ENCODE assay signal across 8 cellular contexts in genomic region chr20:63628246-63628975, GRCh38. TPM values are rescaled to one million over a fixed set of nuclear protein-coding genes. Genes with fewer than 3 reads are reported as not detected.
DNase-seq lines count a peak whose midpoint lies in the region; ATAC-seq, FAIRE-seq and TF ChIP-seq lines count a peak whose summit lies in the region.

No MANE protein-coding gene starts in this region.

- POLR2A ChIA-PET in A549 (lab: Yijun Ruan, JAX), result no interaction called here

- 0 out of 5 replicates have a peak, but pooled peaks of 1 of the 2 experiments have one; percentile 14 for TF ChIP-seq RAD21 in A549 (conservative IDR thresholded peaks at IDR 0.05 in 1 of 2, IDR thresholded peaks at IDR 0.05 in 1 of 2)

- WGBS in A549 (ENCODE audit: missing lambda C conversion rate), result 13% methylated on average over 17 of the region's 22 CpGs

- peaks cover 9% of the 10 kb centered on the region for H3K4me1 ChIP-seq in A549
- H3K4me1 ChIP-seq in mononuclear cell (ENCODE audit: insufficient read depth, low read length), result peaks cover 54% of the 10 kb centered on the region

- H3K4me3 ChIP-seq in A549 (peak overlapping the region; percentile 97), dorsolateral prefrontal cortex (peak overlapping the region; percentile 34 to 100 (median 97)), mononuclear cell (ENCODE audit: low read length) (peak overlapping the region; percentile 89)

- intact Hi-C loops in dorsolateral prefrontal cortex (cut with DNase I), result loop anchor here (5.0 kb wide), 2 partner anchors 91 to 234 kb away; partner anchors contain the start of genes ABHD16B (in 1 of the 2) and PTK6 (in 1 of the 2)

- DNase-seq in A549 (ENCODE audit: low read depth in 1 of 2, low spot score in 1 of 2), result peak; percentile 89 to 92
- DNase-seq in GM19239 (ENCODE audit: insufficient read length, low spot score), result no peak
- DNase-seq in NCI-H2227 (lab: John Stamatoyannopoulos, UW; ENCODE audit: unreplicated experiment), result peak; percentile 88
- peak; percentile 36 for DNase-seq in activated CD4-positive, alpha-beta T cell treated with anti-CD3 and anti-CD28 coated beads for 1 hour
- DNase-seq in dorsolateral prefrontal cortex, result peak in 1 of 10 donors; percentile 70
- DNase-seq in stimulated activated naive CD4-positive, alpha-beta T cell treated with Interleukin-2 at 50 U/mL for 16 hours (lab: John Stamatoyannopoulos, UW), result peak; percentile 46

- CTCF ChIA-PET in A549 (lab: Yijun Ruan, JAX), result interaction anchor here (1.5 kb wide), 1 partner anchor 236 kb away, joined by 3 read pairs; no protein-coding TSS in a partner anchor

- TF ChIP-seq EP300 in A549 (IDR thresholded peaks at IDR 0.05), result no peak

- H3K27ac ChIP-seq in A549 (peak overlapping the region; percentile 97 to 100), dorsolateral prefrontal cortex (peak overlapping the region in 36 of 59 donors; percentile 19 to 99 (median 62))

- H3K4me2 ChIP-seq in A549, result peak overlapping the region; percentile 99

- H3K9me3 ChIP-seq in A549 (no peaks in the 10 kb centered on the region), mononuclear cell (ENCODE audit: low read depth, low read length) (no peaks in the 10 kb centered on the region)

- peak; percentile 33 for TF ChIP-seq POLR2A in A549 (IDR thresholded peaks at IDR 0.05; ENCODE audit: low read length)

- no peak for TF ChIP-seq CTCF in A549 (IDR thresholded peaks at IDR 0.05)
- TF ChIP-seq CTCF in dorsolateral prefrontal cortex (IDR thresholded peaks at IDR 0.05 in 54 of 56, conservative IDR thresholded peaks at IDR 0.05 in 2 of 56; ENCODE audit: low read depth in 1 of 56, partially characterized antibody in 56 of 56), result no peak

- FAIRE-seq in A549 (lab: Jason Lieb, UNC) (no peak), GM19239 (lab: Jason Lieb, UNC) (peak; percentile 33)

- peak; percentile 79 to 91 for ATAC-seq in A549
- ATAC-seq in HG02973 (IDR thresholded peaks at IDR 0.05; ENCODE audit: unreplicated experiment), result no peak

- H3K27me3 ChIP-seq in dorsolateral prefrontal cortex, result no peaks in the 10 kb centered on the region
- no peaks in the 10 kb centered on the region for H3K27me3 ChIP-seq in mononuclear cell (ENCODE audit: insufficient read depth, low read length)

TF ChIP-seq in A549, 52 proteins besides CTCF, POLR2A, EP300 and RAD21 (continues in another document):
- peak; percentile 76 for TF ChIP-seq HOXB5 (CRISPR knock-in tag; IDR thresholded peaks at IDR 0.05)
- TF ChIP-seq, protein P1, sequence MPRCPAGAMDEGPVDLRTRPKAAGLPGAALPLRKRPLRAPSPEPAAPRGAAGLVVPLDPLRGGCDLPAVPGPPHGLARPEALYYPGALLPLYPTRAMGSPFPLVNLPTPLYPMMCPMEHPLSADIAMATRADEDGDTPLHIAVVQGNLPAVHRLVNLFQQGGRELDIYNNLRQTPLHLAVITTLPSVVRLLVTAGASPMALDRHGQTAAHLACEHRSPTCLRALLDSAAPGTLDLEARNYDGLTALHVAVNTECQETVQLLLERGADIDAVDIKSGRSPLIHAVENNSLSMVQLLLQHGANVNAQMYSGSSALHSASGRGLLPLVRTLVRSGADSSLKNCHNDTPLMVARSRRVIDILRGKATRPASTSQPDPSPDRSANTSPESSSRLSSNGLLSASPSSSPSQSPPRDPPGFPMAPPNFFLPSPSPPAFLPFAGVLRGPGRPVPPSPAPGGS (IDR thresholded peaks at IDR 0.05), result peak; percentile 43; the same call in 1 of the 3 replicates
- TF ChIP-seq CBX8 (IDR thresholded peaks at IDR 0.05), result no peak
- TF ChIP-seq HOXB13 (CRISPR knock-in tag; IDR thresholded peaks at IDR 0.05; ENCODE audit: low read depth), result no peak
- peak; percentile 74 for TF ChIP-seq ATOH8 (CRISPR knock-in tag; IDR thresholded peaks at IDR 0.05; ENCODE audit: low read depth)
- no peak for TF ChIP-seq RCOR1 (IDR thresholded peaks at IDR 0.05; ENCODE audit: low read depth, low read length)
- TF ChIP-seq, protein P2, sequence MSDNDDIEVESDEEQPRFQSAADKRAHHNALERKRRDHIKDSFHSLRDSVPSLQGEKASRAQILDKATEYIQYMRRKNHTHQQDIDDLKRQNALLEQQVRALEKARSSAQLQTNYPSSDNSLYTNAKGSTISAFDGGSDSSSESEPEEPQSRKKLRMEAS (IDR thresholded peaks at IDR 0.05), result peak; percentile 99
- 0 out of 2 replicates have a peak, but pooled peaks have one; percentile 24 for TF ChIP-seq PHF8 (IDR thresholded peaks at IDR 0.05; ENCODE audit: borderline replicate concordance, low read depth)
- no peak for TF ChIP-seq RFX5 (IDR thresholded peaks at IDR 0.05)
- TF ChIP-seq, protein P3, sequence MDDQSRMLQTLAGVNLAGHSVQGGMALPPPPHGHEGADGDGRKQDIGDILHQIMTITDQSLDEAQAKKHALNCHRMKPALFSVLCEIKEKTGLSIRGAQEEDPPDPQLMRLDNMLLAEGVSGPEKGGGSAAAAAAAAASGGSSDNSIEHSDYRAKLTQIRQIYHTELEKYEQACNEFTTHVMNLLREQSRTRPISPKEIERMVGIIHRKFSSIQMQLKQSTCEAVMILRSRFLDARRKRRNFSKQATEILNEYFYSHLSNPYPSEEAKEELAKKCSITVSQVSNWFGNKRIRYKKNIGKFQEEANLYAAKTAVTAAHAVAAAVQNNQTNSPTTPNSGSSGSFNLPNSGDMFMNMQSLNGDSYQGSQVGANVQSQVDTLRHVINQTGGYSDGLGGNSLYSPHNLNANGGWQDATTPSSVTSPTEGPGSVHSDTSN (IDR thresholded peaks at IDR 0.05), result 0 out of 2 replicates have a peak, but pooled peaks have one; percentile 47
- TF ChIP-seq NFE2L2 (conservative IDR thresholded peaks at IDR 0.05; ENCODE audit: low read length), result no peak
- 0 out of 2 replicates have a peak, but pooled peaks have one; percentile 42 for TF ChIP-seq EHF (CRISPR knock-in tag; IDR thresholded peaks at IDR 0.05)
- TF ChIP-seq, protein P4, sequence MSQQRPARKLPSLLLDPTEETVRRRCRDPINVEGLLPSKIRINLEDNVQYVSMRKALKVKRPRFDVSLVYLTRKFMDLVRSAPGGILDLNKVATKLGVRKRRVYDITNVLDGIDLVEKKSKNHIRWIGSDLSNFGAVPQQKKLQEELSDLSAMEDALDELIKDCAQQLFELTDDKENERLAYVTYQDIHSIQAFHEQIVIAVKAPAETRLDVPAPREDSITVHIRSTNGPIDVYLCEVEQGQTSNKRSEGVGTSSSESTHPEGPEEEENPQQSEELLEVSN (IDR thresholded peaks at IDR 0.05; ENCODE audit: borderline replicate concordance, low read depth), result peak; percentile 95
- TF ChIP-seq SREBF2 (IDR thresholded peaks at IDR 0.05), result no peak
- no peak for TF ChIP-seq EHMT2 (IDR thresholded peaks at IDR 0.05; ENCODE audit: low read depth)
- no peak for TF ChIP-seq HOXA7 (CRISPR knock-in tag; IDR thresholded peaks at IDR 0.05)
- no peak for TF ChIP-seq CBX2 (IDR thresholded peaks at IDR 0.05; ENCODE audit: borderline replicate concordance, low read depth)
- TF ChIP-seq TP53 (CRISPR knock-in tag; IDR thresholded peaks at IDR 0.05), result peak; percentile 70; the same call in 1 of the 2 replicates
- peak; percentile 94 for TF ChIP-seq MYC (IDR thresholded peaks at IDR 0.05; ENCODE audit: borderline replicate concordance, low read length)
- no peak for TF ChIP-seq MAFK (IDR thresholded peaks at IDR 0.05; ENCODE audit: partially characterized antibody)

RNA-seq across cellular contexts. Expression of gene GMEB2, which starts 1.5 kb away (rescaled TPM):
- polyA plus RNA-seq in A549 (2011; rRNA removed) (6.6 and 6.8 TPM in 2 replicates), A549 (2017; fragmentation: RNase III; extraction: RNeasy Plus Mini Kit Qiagen cat#74134 plus additional on column Dnase treatment) (6.4 to 7.0 TPM (median 6.5 TPM) in 3 replicates)
- 7.4 and 10.6 TPM in 2 replicates for polyA plus RNA-seq in A549 (2012; cell fraction: cytosol; rRNA removed)
- 19.3 and 20.4 TPM in 2 replicates for polyA plus RNA-seq in A549 (2012; cell fraction: nucleus; rRNA removed)
- polyA minus RNA-seq in A549 (2011; rRNA and poly(A)+ RNA removed), result 5.8 and 7.0 TPM in 2 replicates
- total RNA-seq in dorsolateral prefrontal cortex (10 to 100 TPM in 67 of 120 experiments, 1 to 10 TPM in 53; 7.5 to 16.6 (median 10.2) TPM), mononuclear cell (27.1 TPM)

RNA-seq across cellular contexts. Expression of gene STMN3, which starts 24.8 kb away (rescaled TPM):
- polyA plus RNA-seq in A549 (2011; rRNA removed) (2.5 and 2.8 TPM in 2 replicates), A549 (2017; fragmentation: RNase III; extraction: RNeasy Plus Mini Kit Qiagen cat#74134 plus additional on column Dnase treatment) (3.2 to 5.0 TPM (median 3.8 TPM) in 3 replicates)
- polyA plus RNA-seq in A549 (2012; cell fraction: cytosol; rRNA removed), result 9.2 and 14.4 TPM in 2 replicates
- 14.7 and 18.5 TPM in 2 replicates for polyA plus RNA-seq in A549 (2012; cell fraction: nucleus; rRNA removed)
- 1.6 and 2.9 TPM in 2 replicates for polyA minus RNA-seq in A549 (2011; rRNA and poly(A)+ RNA removed)
- total RNA-seq in dorsolateral prefrontal cortex (100 to 1,000 TPM; 107 to 445 (median 317) TPM), mononuclear cell (14.5 TPM)

RNA-seq across cellular contexts. Expression of gene RTEL1, which starts 29.7 kb away (rescaled TPM):
- polyA plus RNA-seq in A549 (2011; rRNA removed) (12.6 and 13.5 TPM in 2 replicates), A549 (2017; fragmentation: RNase III; extraction: RNeasy Plus Mini Kit Qiagen cat#74134 plus additional on column Dnase treatment) (10.7 to 11.6 TPM (median 11.3 TPM) in 3 replicates)
- 10.9 and 14.3 TPM in 2 replicates for polyA plus RNA-seq in A549 (2012; cell fraction: cytosol; rRNA removed)
- polyA plus RNA-seq in A549 (2012; cell fraction: nucleus; rRNA removed), result 87.2 and 98.4 TPM in 2 replicates
- polyA minus RNA-seq in A549 (2011; rRNA and poly(A)+ RNA removed), result 34.4 and 37.9 TPM in 2 replicates
- total RNA-seq in dorsolateral prefrontal cortex (10 to 100 TPM; 24.4 to 94.5 (median 44.5) TPM), mononuclear cell (5.7 TPM)

RNA-seq across cellular contexts. Expression of gene HELZ2, which starts 54.4 kb away (rescaled TPM):
- polyA plus RNA-seq in A549 (2011; rRNA removed), result 3.2 and 4.9 TPM in 2 replicates
- 3.3 and 6.0 TPM in 2 replicates for polyA plus RNA-seq in A549 (2012; cell fraction: cytosol; rRNA removed)
- 13.2 and 22.7 TPM in 2 replicates for polyA plus RNA-seq in A549 (2012; cell fraction: nucleus; rRNA removed)
- polyA plus RNA-seq in A549 (2017; fragmentation: RNase III; extraction: RNeasy Plus Mini Kit Qiagen cat#74134 plus additional on column Dnase treatment), result 4.5 to 5.0 TPM (median 4.8 TPM) in 3 replicates
- 6.9 and 8.9 TPM in 2 replicates for polyA minus RNA-seq in A549 (2011; rRNA and poly(A)+ RNA removed)
- total RNA-seq in dorsolateral prefrontal cortex, result 10 to 100 TPM in 39 of 120 experiments, 1 to 10 TPM in 81; 3.1 to 36.9 (median 8.3) TPM
- total RNA-seq in mononuclear cell, result 49.0 TPM
